ENCODE assay signal across 1 cellular context in the genomic region with DNA sequence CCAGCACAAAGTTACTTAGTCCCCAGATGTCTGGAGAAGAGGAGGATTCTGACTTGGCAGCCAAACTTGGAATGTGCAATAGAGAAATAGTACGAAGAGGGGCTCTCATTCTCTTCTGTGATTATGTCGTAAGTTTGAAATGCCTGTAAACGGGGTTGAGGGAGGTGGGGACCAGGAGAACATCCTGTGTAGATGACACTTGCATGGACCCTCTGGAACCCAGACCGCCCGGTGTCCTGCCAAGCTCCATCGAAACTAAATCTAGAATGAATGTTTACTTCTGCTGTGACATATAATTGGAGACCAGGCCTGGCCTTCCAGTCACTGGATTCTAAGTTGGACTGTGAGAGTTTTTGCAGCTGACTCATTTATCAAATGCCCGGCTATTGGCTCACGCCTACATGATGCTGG.
TF ChIP-seq lines count a peak whose summit lies in the region.

No MANE protein-coding gene starts in this region.

TF ChIP-seq in HepG2, 621 proteins besides CTCF, POLR2A, EP300 and RAD21 (continued from another document):
- TF ChIP-seq ZNF556 (CRISPR knock-in tag; IDR thresholded peaks at IDR 0.05; ENCODE audit: borderline replicate concordance): no peak
